Comparison of ENCODE assay signal across 16 cellular contexts in the genomic region with DNA sequence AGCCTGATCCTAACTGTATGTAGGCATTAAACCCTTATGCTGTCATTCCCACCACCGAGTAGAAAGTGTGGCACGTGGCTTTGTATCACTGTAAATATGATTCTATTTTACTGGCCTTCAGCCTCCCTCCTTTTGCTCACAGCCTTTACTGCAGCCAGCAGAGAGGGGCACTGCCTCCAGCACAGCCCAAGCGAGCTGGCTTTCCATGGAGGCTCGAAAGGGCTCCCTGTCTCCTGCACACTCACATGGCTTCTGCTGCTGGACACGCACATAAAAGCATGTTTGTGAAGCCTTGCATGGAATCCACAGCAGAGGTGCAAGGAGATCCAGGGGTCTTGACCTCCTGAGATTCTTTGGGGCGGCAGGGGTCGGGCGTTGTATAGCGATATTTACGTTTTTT.
"Had no signal": no experiment of that assay in that cellular context is flagged by ENCODE, and none has a peak within 500 bp of the region (broad histone marks: within the 10 kb centered on the region; RNA-seq: fewer than 3 reads in every experiment).

No MANE protein-coding gene starts in this region.

- H3K27ac ChIP-seq: heart left ventricle, right atrium auricular region, sigmoid colon, skin epidermis, stomach, thyroid gland had no signal

- H3K9me3 Mint-ChIP-seq: type B pancreatic cell had no signal

- H3K4me3 ChIP-seq: lung, sigmoid colon, skin epidermis, stomach, thyroid gland had no signal

- H3K27ac Mint-ChIP-seq: dendritic cell treated with granulocyte-macrophage colony-stimulating factor and Interleukin-4, amounts not matched to agents 40 ng/mL and 50 ng/mL, for 4 days; nephron; type B pancreatic cell had no signal

- H3K4me3 Mint-ChIP-seq: dendritic cell treated with granulocyte-macrophage colony-stimulating factor and Interleukin-4, amounts not matched to agents 40 ng/mL and 50 ng/mL, for 4 days; type B pancreatic cell had no signal

- H3K9me3 ChIP-seq: heart left ventricle, right atrium auricular region, sigmoid colon, stomach, thyroid gland had no signal

- ATAC-seq: left colon had no signal

- DNase-seq: left colon; left ventricle myocardium superior; mesenchymal stem cell; sigmoid colon; stimulated activated CD4-positive, alpha-beta T cell treated with anti-CD3 and anti-CD28 coated beads, Interleukin-2, amount 100 ng/mL, for 24 hours; stimulated activated CD4-positive, alpha-beta T cell treated with anti-CD3 and anti-CD28 coated beads, Interleukin-4, amount 100 ng/mL, for 4 hours; stimulated activated naive CD4-positive, alpha-beta T cell; stomach had no signal

- H3K36me3 ChIP-seq: heart left ventricle, right atrium auricular region, sigmoid colon, stomach, thyroid gland had no signal

- H3K27me3 ChIP-seq: right atrium auricular region, sigmoid colon, stomach, thyroid gland had no signal
